Comparison of ENCODE assay signal across 8 cellular contexts in genomic region chr1:35932158-35932636, GRCh38. TPM values are rescaled to one million over a fixed set of nuclear protein-coding genes. Genes with fewer than 3 reads are reported as not detected.
DNase-seq lines count a peak whose midpoint lies in the region; ATAC-seq, FAIRE-seq and TF ChIP-seq lines count a peak whose summit lies in the region.

No MANE protein-coding gene starts in this region.

- H3K4me1 ChIP-seq in iPS-20b (ENCODE audit: insufficient read depth, low read length) = peaks cover 24% of the 10 kb centered on the region
- H3K4me1 ChIP-seq in suprapubic skin = peaks cover 32% of the 10 kb centered on the region

- no peak for TF ChIP-seq CTCF in suprapubic skin (IDR thresholded peaks at IDR 0.05)

- TF ChIP-seq EP300 in suprapubic skin (IDR thresholded peaks at IDR 0.05) = no peak

- H3K27ac ChIP-seq in iPS-20b (ENCODE audit: low read length) (no peak overlapping the region), suprapubic skin (peak overlapping the region; percentile 99)

- H3K9me3 ChIP-seq in iPS-20b (ENCODE audit: insufficient read depth, low read depth, low read length) (no peaks in the 10 kb centered on the region), suprapubic skin (no peaks in the 10 kb centered on the region)

- H3K9me3 Mint-ChIP-seq in T-helper 2 cell treated with Interferon-gamma antibody and Interleukin-4, amounts not matched to agents 5 μg/mL and 100 μg/mL, for 36 hours = no peaks in the 10 kb centered on the region
- no peaks in the 10 kb centered on the region for H3K9me3 Mint-ChIP-seq in activated CD8-positive, alpha-beta T cell treated with anti-CD3 and anti-CD28 coated beads, Interleukin-2, amount 10 ng/mL, durations not matched to agents 7 days and 5 days (ENCODE audit: insufficient read depth)

- POLR2A ChIA-PET in activated CD8-positive, alpha-beta T cell treated with anti-CD3 and anti-CD28 coated beads, Interleukin-2, amount 10 ng/mL, durations not matched to agents 7 days and 5 days (lab: Charles Lee) = interaction anchor here (1.1 to 2.2 kb wide), 2 partner anchors 11 to 154 kb away, joined by 4 to 19 read pairs; no protein-coding TSS in a partner anchor

- peak overlapping the region; percentile 89 for H3K4me3 Mint-ChIP-seq in T-helper 2 cell treated with Interferon-gamma antibody and Interleukin-4, amounts not matched to agents 5 μg/mL and 100 μg/mL, for 36 hours
- H3K4me3 Mint-ChIP-seq in activated CD8-positive, alpha-beta T cell treated with anti-CD3 and anti-CD28 coated beads, Interleukin-2, amount 10 ng/mL, durations not matched to agents 7 days and 5 days = peak overlapping the region; percentile 82

- TF ChIP-seq POLR2A in suprapubic skin (IDR thresholded peaks at IDR 0.05) = no peak
- TF ChIP-seq POLR2A in GM12892 (IDR thresholded peaks at IDR 0.05; ENCODE audit: low read depth, low read length) = no peak

- H3K27ac Mint-ChIP-seq in T-helper 2 cell treated with Interferon-gamma antibody and Interleukin-4, amounts not matched to agents 5 μg/mL and 100 μg/mL, for 36 hours = peak overlapping the region; percentile 81
- H3K27ac Mint-ChIP-seq in activated CD8-positive, alpha-beta T cell treated with anti-CD3 and anti-CD28 coated beads, Interleukin-2, amount 10 ng/mL, durations not matched to agents 7 days and 5 days = peak overlapping the region; percentile 87

- H3K9ac ChIP-seq in iPS-20b (ENCODE audit: low read depth, low read length) = peak overlapping the region; percentile 96

- peak overlapping the region; percentile 100 for H3K4me3 ChIP-seq in iPS-20b (ENCODE audit: low read length)
- peak overlapping the region; percentile 74 for H3K4me3 ChIP-seq in suprapubic skin

- no peaks in the 10 kb centered on the region for H3K27me3 Mint-ChIP-seq in T-helper 2 cell treated with Interferon-gamma antibody and Interleukin-4, amounts not matched to agents 5 μg/mL and 100 μg/mL, for 36 hours (ENCODE audit: low read depth)
- H3K27me3 Mint-ChIP-seq in activated CD8-positive, alpha-beta T cell treated with anti-CD3 and anti-CD28 coated beads, Interleukin-2, amount 10 ng/mL, durations not matched to agents 7 days and 5 days (ENCODE audit: low read depth) = no peaks in the 10 kb centered on the region

- H3K27me3 ChIP-seq in iPS-20b (ENCODE audit: insufficient read depth, low read length) (no peaks in the 10 kb centered on the region), suprapubic skin (no peaks in the 10 kb centered on the region)

- no peak for ATAC-seq in activated CD8-positive, alpha-beta T cell treated with anti-CD3 and anti-CD28 coated beads, Interleukin-2, amount 10 ng/mL, durations not matched to agents 7 days and 5 days
- no peak for ATAC-seq in GM18868 (IDR thresholded peaks at IDR 0.05; ENCODE audit: unreplicated experiment)
- no peak for ATAC-seq in GM21367 (IDR thresholded peaks at IDR 0.05; ENCODE audit: unreplicated experiment)

- H3K36me3 Mint-ChIP-seq in T-helper 2 cell treated with Interferon-gamma antibody and Interleukin-4, amounts not matched to agents 5 μg/mL and 100 μg/mL, for 36 hours (ENCODE audit: low read depth) = peaks cover 2% of the 10 kb centered on the region
- peaks cover 5% of the 10 kb centered on the region for H3K36me3 Mint-ChIP-seq in activated CD8-positive, alpha-beta T cell treated with anti-CD3 and anti-CD28 coated beads, Interleukin-2, amount 10 ng/mL, durations not matched to agents 7 days and 5 days (ENCODE audit: low read depth)

- H3K36me3 ChIP-seq in iPS-20b (ENCODE audit: insufficient read depth, low read depth, low read length) (no peaks in the 10 kb centered on the region), suprapubic skin (no peaks in the 10 kb centered on the region)

- DNase-seq in T-helper 2 cell treated with Interferon-gamma antibody and Interleukin-4, amounts not matched to agents 5 μg/mL and 100 μg/mL, for 36 hours (ENCODE audit: low spot score) = no peak
- DNase-seq in T-helper 2 cell (no peak), suprapubic skin (ENCODE audit: low spot score in 2 of 2) (no peak), GM12892 (ENCODE audit: insufficient read length) (no peak)
- no peak for DNase-seq in activated CD8-positive, alpha-beta T cell treated with anti-CD3 and anti-CD28 coated beads, Interleukin-2, amount 10 ng/mL, durations not matched to agents 7 days and 5 days

- 36% methylated on average over 7 of the region's 7 CpGs for WGBS in suprapubic skin

- H3K4me1 Mint-ChIP-seq in T-helper 2 cell treated with Interferon-gamma antibody and Interleukin-4, amounts not matched to agents 5 μg/mL and 100 μg/mL, for 36 hours (ENCODE audit: low read depth) = peaks cover 34% of the 10 kb centered on the region
- peaks cover 36% of the 10 kb centered on the region for H3K4me1 Mint-ChIP-seq in activated CD8-positive, alpha-beta T cell treated with anti-CD3 and anti-CD28 coated beads, Interleukin-2, amount 10 ng/mL, durations not matched to agents 7 days and 5 days (ENCODE audit: low read depth)

- CTCF ChIA-PET in activated CD8-positive, alpha-beta T cell treated with anti-CD3 and anti-CD28 coated beads, Interleukin-2, amount 10 ng/mL, durations not matched to agents 7 days and 5 days (lab: Charles Lee) = interaction anchor here (1.1 to 4.2 kb wide), 3 partner anchors 10 to 49 kb away, joined by 4 to 21 read pairs (median 7); partner anchors contain the start of gene AGO1

- no peak for FAIRE-seq in GM12892 (lab: Jason Lieb, UNC)

RNA-seq across cellular contexts. Expression of gene AGO3, which starts 1.3 kb away (rescaled TPM):
- 10 to 100 TPM; 27.2 to 30.2 TPM for total RNA-seq in activated CD8-positive, alpha-beta T cell treated with anti-CD3 and anti-CD28 coated beads, Interleukin-2, amount 10 ng/mL, durations not matched to agents 7 days and 5 days
- total RNA-seq in suprapubic skin = 10 to 100 TPM; 12.7 to 21.4 (median 18.1) TPM
- 7.1 TPM for polyA plus RNA-seq in GM12892 (2012; ENCODE audit: missing spikeins)

RNA-seq across cellular contexts. Expression of gene AGO1, which starts 49.2 kb away (rescaled TPM):
- 10 to 100 TPM; 20.8 to 21.3 TPM for total RNA-seq in activated CD8-positive, alpha-beta T cell treated with anti-CD3 and anti-CD28 coated beads, Interleukin-2, amount 10 ng/mL, durations not matched to agents 7 days and 5 days
- 10 to 100 TPM; 21.6 to 48.4 (median 35.4) TPM for total RNA-seq in suprapubic skin
- 8.0 TPM for polyA plus RNA-seq in GM12892 (2012; ENCODE audit: missing spikeins)
